Comparison of ENCODE assay signal across 1 cellular context in genomic region chr19:4081441-4082129, GRCh38.
TF ChIP-seq lines count a peak whose summit lies in the region.

No MANE protein-coding gene starts in this region.

TF ChIP-seq in HCT116, 20 proteins besides CTCF, POLR2A, EP300 and RAD21 (continued from another document):
- TF ChIP-seq, protein P1, sequence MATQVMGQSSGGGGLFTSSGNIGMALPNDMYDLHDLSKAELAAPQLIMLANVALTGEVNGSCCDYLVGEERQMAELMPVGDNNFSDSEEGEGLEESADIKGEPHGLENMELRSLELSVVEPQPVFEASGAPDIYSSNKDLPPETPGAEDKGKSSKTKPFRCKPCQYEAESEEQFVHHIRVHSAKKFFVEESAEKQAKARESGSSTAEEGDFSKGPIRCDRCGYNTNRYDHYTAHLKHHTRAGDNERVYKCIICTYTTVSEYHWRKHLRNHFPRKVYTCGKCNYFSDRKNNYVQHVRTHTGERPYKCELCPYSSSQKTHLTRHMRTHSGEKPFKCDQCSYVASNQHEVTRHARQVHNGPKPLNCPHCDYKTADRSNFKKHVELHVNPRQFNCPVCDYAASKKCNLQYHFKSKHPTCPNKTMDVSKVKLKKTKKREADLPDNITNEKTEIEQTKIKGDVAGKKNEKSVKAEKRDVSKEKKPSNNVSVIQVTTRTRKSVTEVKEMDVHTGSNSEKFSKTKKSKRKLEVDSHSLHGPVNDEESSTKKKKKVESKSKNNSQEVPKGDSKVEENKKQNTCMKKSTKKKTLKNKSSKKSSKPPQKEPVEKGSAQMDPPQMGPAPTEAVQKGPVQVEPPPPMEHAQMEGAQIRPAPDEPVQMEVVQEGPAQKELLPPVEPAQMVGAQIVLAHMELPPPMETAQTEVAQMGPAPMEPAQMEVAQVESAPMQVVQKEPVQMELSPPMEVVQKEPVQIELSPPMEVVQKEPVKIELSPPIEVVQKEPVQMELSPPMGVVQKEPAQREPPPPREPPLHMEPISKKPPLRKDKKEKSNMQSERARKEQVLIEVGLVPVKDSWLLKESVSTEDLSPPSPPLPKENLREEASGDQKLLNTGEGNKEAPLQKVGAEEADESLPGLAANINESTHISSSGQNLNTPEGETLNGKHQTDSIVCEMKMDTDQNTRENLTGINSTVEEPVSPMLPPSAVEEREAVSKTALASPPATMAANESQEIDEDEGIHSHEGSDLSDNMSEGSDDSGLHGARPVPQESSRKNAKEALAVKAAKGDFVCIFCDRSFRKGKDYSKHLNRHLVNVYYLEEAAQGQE (IDR thresholded peaks at IDR 0.05; ENCODE audit: low read depth): no peak
- TF ChIP-seq, protein P2, sequence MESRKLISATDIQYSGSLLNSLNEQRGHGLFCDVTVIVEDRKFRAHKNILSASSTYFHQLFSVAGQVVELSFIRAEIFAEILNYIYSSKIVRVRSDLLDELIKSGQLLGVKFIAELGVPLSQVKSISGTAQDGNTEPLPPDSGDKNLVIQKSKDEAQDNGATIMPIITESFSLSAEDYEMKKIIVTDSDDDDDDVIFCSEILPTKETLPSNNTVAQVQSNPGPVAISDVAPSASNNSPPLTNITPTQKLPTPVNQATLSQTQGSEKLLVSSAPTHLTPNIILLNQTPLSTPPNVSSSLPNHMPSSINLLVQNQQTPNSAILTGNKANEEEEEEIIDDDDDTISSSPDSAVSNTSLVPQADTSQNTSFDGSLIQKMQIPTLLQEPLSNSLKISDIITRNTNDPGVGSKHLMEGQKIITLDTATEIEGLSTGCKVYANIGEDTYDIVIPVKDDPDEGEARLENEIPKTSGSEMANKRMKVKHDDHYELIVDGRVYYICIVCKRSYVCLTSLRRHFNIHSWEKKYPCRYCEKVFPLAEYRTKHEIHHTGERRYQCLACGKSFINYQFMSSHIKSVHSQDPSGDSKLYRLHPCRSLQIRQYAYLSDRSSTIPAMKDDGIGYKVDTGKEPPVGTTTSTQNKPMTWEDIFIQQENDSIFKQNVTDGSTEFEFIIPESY (IDR thresholded peaks at IDR 0.05; ENCODE audit: extremely low read depth, insufficient replicate concordance, low read length): no peak
- TF ChIP-seq TCF7L2 (IDR thresholded peaks at IDR 0.05; ENCODE audit: borderline replicate concordance, extremely low read depth, insufficient read depth, insufficient read length) (no peak), JUND (IDR thresholded peaks at IDR 0.05) (no peak), SRF (IDR thresholded peaks at IDR 0.05; ENCODE audit: low read depth) (no peak), CBX3 (IDR thresholded peaks at IDR 0.05; ENCODE audit: low read depth) (no peak), EZH2 (IDR thresholded peaks at IDR 0.05) (no peak), SIN3A (IDR thresholded peaks at IDR 0.05; ENCODE audit: low read depth) (no peak), CEBPB (IDR thresholded peaks at IDR 0.05; ENCODE audit: low read depth) (no peak), EGR1 (IDR thresholded peaks at IDR 0.05; ENCODE audit: low read depth) (no peak)
